35 cellular contexts compared by ENCODE assay signal in genomic region chr2:4353668-4354067, GRCh38.
"Had no signal": no experiment of that assay in that cellular context is flagged by ENCODE, and none has a peak within 500 bp of the region (broad histone marks: within the 10 kb centered on the region; RNA-seq: fewer than 3 reads in every experiment).

No MANE protein-coding gene starts in this region.

- ATAC-seq: activated CD8-positive, alpha-beta T cell treated with anti-CD3 and anti-CD28 coated beads for 36 hours; activated naive CD8-positive, alpha-beta T cell treated with anti-CD3 and anti-CD28 coated beads, Interleukin-2, amount 50 U/mL, for 24 hours; activated T-cell treated with anti-CD3 and anti-CD28 coated beads, Interleukin-2, amount 50 U/mL, for 4 hours; activated T-cell treated with anti-CD3 and anti-CD28 coated beads, Interleukin-2, amount 50 U/mL, for 72 hours; activated T-helper 17 cell treated with anti-CD3 and anti-CD28 coated beads, Interleukin-2, amount 50 U/mL, for 72 hours had no signal

- H3K36me3 Mint-ChIP-seq: activated CD4-positive, alpha-beta memory T cell treated with anti-CD3 and anti-CD28 coated beads for 36 hours; activated naive CD4-positive, alpha-beta T cell treated with anti-CD3 and anti-CD28 coated beads, Interleukin-2, amount 10 ng/mL, durations not matched to agents 7 days and 5 days; activated naive CD4-positive, alpha-beta T cell treated with anti-CD3 and anti-CD28 coated beads, Interleukin-2, amount 50 U/mL, for 24 hours; activated naive CD8-positive, alpha-beta T cell; activated naive CD8-positive, alpha-beta T cell treated with anti-CD3 and anti-CD28 coated beads, Interleukin-2, amount 10 ng/mL, durations not matched to agents 7 days and 5 days; brain had no signal

- H3K4me1 Mint-ChIP-seq: activated B cell treated with CpG ODN at 0.5 μM for 24 hours; activated CD4-positive, alpha-beta T cell treated with anti-CD3 and anti-CD28 coated beads, Interleukin-2, amount 10 ng/mL, durations not matched to agents 24 days and 14 days; activated naive CD4-positive, alpha-beta T cell treated with anti-CD3 and anti-CD28 coated beads, Interleukin-2, amount 10 ng/mL, durations not matched to agents 7 days and 5 days; activated naive CD4-positive, alpha-beta T cell treated with anti-CD3 and anti-CD28 coated beads, Interleukin-2, amount 50 U/mL, for 24 hours; activated naive CD8-positive, alpha-beta T cell treated with anti-CD3 and anti-CD28 coated beads, Interleukin-2, amount 10 ng/mL, durations not matched to agents 7 days and 5 days; activated naive CD8-positive, alpha-beta T cell treated with anti-CD3 and anti-CD28 coated beads, Interleukin-2, amount 50 U/mL, for 24 hours; activated T-helper 17 cell treated with anti-CD3 and anti-CD28 coated beads, Interleukin-2, amount 50 U/mL, for 72 hours had no signal

- H3K9me3 ChIP-seq: ascending aorta, breast epithelium had no signal

- H3K27ac ChIP-seq: ascending aorta, breast epithelium, VCaP had no signal

- H3K4me3 ChIP-seq: ascending aorta, breast epithelium had no signal

- H3K27me3 ChIP-seq: ascending aorta, breast epithelium had no signal

- H3K36me3 ChIP-seq: ascending aorta, breast epithelium had no signal

- H3K4me1 ChIP-seq: ascending aorta, breast epithelium had no signal

- H3K27me3 Mint-ChIP-seq: activated B cell treated with CpG ODN at 0.5 μM for 24 hours; activated CD4-positive, alpha-beta memory T cell treated with anti-CD3 and anti-CD28 coated beads for 36 hours; activated CD4-positive, alpha-beta T cell treated with anti-CD3 and anti-CD28 coated beads, Interleukin-2, amount 10 ng/mL, durations not matched to agents 24 days and 14 days; activated CD8-positive, alpha-beta T cell treated with anti-CD3 and anti-CD28 coated beads for 36 hours; activated naive CD4-positive, alpha-beta T cell treated with anti-CD3 and anti-CD28 coated beads, Interleukin-2, amount 10 ng/mL, durations not matched to agents 7 days and 5 days; activated naive CD4-positive, alpha-beta T cell treated with anti-CD3 and anti-CD28 coated beads, Interleukin-2, amount 50 U/mL, for 24 hours; activated naive CD8-positive, alpha-beta T cell; activated naive CD8-positive, alpha-beta T cell treated with anti-CD3 and anti-CD28 coated beads, Interleukin-2, amount 10 ng/mL, durations not matched to agents 7 days and 5 days; activated naive CD8-positive, alpha-beta T cell treated with anti-CD3 and anti-CD28 coated beads, Interleukin-2, amount 50 U/mL, for 24 hours; activated T-helper 17 cell treated with anti-CD3 and anti-CD28 coated beads, Interleukin-2, amount 50 U/mL, for 72 hours had no signal

- DNase-seq: activated B cell treated with CpG ODN at 0.5 μM for 24 hours; activated CD4-positive, alpha-beta memory T cell treated with anti-CD3 and anti-CD28 coated beads for 36 hours; activated CD4-positive, alpha-beta T cell treated with anti-CD3 and anti-CD28 coated beads for 4 hours; activated CD4-positive, alpha-beta T cell treated with anti-CD3 and anti-CD28 coated beads, Interleukin-2, amount 10 ng/mL, durations not matched to agents 24 days and 14 days; activated CD4-positive, alpha-beta T cell treated with anti-CD3 and anti-CD28 coated beads, Interleukin-2, amount 50 U/mL, for 1 hour; activated CD4-positive, alpha-beta T cell treated with anti-CD3 and anti-CD28 coated beads, Interleukin-2, amount 50 U/mL, for 4 hours; activated CD4-positive, CD25-positive, alpha-beta regulatory T cell treated with anti-CD3 and anti-CD28 coated beads, Interleukin-2, amount 50 U/mL, for 72 hours; activated CD8-positive, alpha-beta memory T cell treated with anti-CD3 and anti-CD28 coated beads, Interleukin-2, amount 50 U/mL, for 4 hours; activated CD8-positive, alpha-beta T cell treated with anti-CD3 and anti-CD28 coated beads for 36 hours; activated gamma-delta T cell; activated naive CD4-positive, alpha-beta T cell treated with anti-CD3 and anti-CD28 coated beads, Interleukin-2, amount 10 ng/mL, durations not matched to agents 7 days and 5 days; activated naive CD4-positive, alpha-beta T cell treated with Interleukin-2 at 50 U/mL for 16 hours; activated naive CD8-positive, alpha-beta T cell treated with anti-CD3 and anti-CD28 coated beads, Interleukin-2, amount 10 ng/mL, durations not matched to agents 7 days and 5 days; activated naive CD8-positive, alpha-beta T cell treated with anti-CD3 and anti-CD28 coated beads, Interleukin-2, amount 50 U/mL, for 24 hours; activated T-cell treated with anti-CD3 and anti-CD28 coated beads for 4 hours; activated T-cell treated with anti-CD3 and anti-CD28 coated beads, Interleukin-2, amount 50 U/mL, for 1 hour; activated T-cell treated with anti-CD3 and anti-CD28 coated beads, Interleukin-2, amount 50 U/mL, for 4 hours; activated T-cell treated with anti-CD3 and anti-CD28 coated beads, Interleukin-2, amount 50 U/mL, for 72 hours; amygdala; anterior cingulate cortex; central memory CD4-positive, alpha-beta T cell; T-helper 1 cell; T-helper 2 cell; T-helper 9 cell had no signal

- FAIRE-seq: TTC549 had no signal

- H3K27ac Mint-ChIP-seq: activated B cell treated with CpG ODN at 0.5 μM for 24 hours; activated CD4-positive, alpha-beta memory T cell treated with anti-CD3 and anti-CD28 coated beads for 36 hours; activated CD4-positive, alpha-beta T cell treated with anti-CD3 and anti-CD28 coated beads, Interleukin-2, amount 10 ng/mL, durations not matched to agents 24 days and 14 days; activated CD8-positive, alpha-beta T cell treated with anti-CD3 and anti-CD28 coated beads for 36 hours; activated naive CD4-positive, alpha-beta T cell treated with anti-CD3 and anti-CD28 coated beads, Interleukin-2, amount 10 ng/mL, durations not matched to agents 7 days and 5 days; activated naive CD4-positive, alpha-beta T cell treated with anti-CD3 and anti-CD28 coated beads, Interleukin-2, amount 50 U/mL, for 24 hours; activated naive CD8-positive, alpha-beta T cell; activated naive CD8-positive, alpha-beta T cell treated with anti-CD3 and anti-CD28 coated beads, Interleukin-2, amount 10 ng/mL, durations not matched to agents 7 days and 5 days; activated naive CD8-positive, alpha-beta T cell treated with anti-CD3 and anti-CD28 coated beads, Interleukin-2, amount 50 U/mL, for 24 hours; activated T-cell treated with anti-CD3 and anti-CD28 coated beads, Interleukin-2, amount 50 U/mL, for 72 hours; activated T-helper 1 cell treated with anti-CD3 and anti-CD28 coated beads, Interleukin-12 subunit alpha, Interleukin-12 subunit beta, Interleukin-2, Interleukin-4 antibody, amounts not matched to agents 30 ng/mL and 10 ng/mL and 1 ng/mL, durations not matched to agents 14 hours and 24 hours and 36 hours; activated T-helper 17 cell treated with anti-CD3 and anti-CD28 coated beads, Interleukin-2, amount 50 U/mL, for 72 hours; brain; T-helper 1 cell treated with Interleukin-12 subunit alpha and Interleukin-12 subunit beta and Interleukin-4 antibody, amounts not matched to agents 30 μg/mL and 1 μg/mL, for 36 hours; T-helper 2 cell treated with Interferon-gamma antibody and Interleukin-4, amounts not matched to agents 5 μg/mL and 100 μg/mL, for 36 hours had no signal

- H3K9me3 Mint-ChIP-seq: activated B cell treated with CpG ODN at 0.5 μM for 24 hours; activated CD4-positive, alpha-beta T cell treated with anti-CD3 and anti-CD28 coated beads, Interleukin-2, amount 10 ng/mL, durations not matched to agents 24 days and 14 days had no signal

- H3K4me3 Mint-ChIP-seq: activated B cell treated with CpG ODN at 0.5 μM for 24 hours; activated CD4-positive, alpha-beta memory T cell treated with anti-CD3 and anti-CD28 coated beads for 36 hours; activated CD4-positive, alpha-beta T cell treated with anti-CD3 and anti-CD28 coated beads, Interleukin-2, amount 10 ng/mL, durations not matched to agents 24 days and 14 days; activated CD8-positive, alpha-beta T cell treated with anti-CD3 and anti-CD28 coated beads for 36 hours; activated naive CD4-positive, alpha-beta T cell treated with anti-CD3 and anti-CD28 coated beads, Interleukin-2, amount 10 ng/mL, durations not matched to agents 7 days and 5 days; activated naive CD4-positive, alpha-beta T cell treated with anti-CD3 and anti-CD28 coated beads, Interleukin-2, amount 50 U/mL, for 24 hours; activated naive CD8-positive, alpha-beta T cell; activated naive CD8-positive, alpha-beta T cell treated with anti-CD3 and anti-CD28 coated beads, Interleukin-2, amount 10 ng/mL, durations not matched to agents 7 days and 5 days; activated naive CD8-positive, alpha-beta T cell treated with anti-CD3 and anti-CD28 coated beads, Interleukin-2, amount 50 U/mL, for 24 hours; activated T-cell treated with anti-CD3 and anti-CD28 coated beads, Interleukin-2, amount 50 U/mL, for 4 hours; activated T-cell treated with anti-CD3 and anti-CD28 coated beads, Interleukin-2, amount 50 U/mL, for 72 hours; activated T-helper 1 cell treated with anti-CD3 and anti-CD28 coated beads, Interleukin-12 subunit alpha, Interleukin-12 subunit beta, Interleukin-2, Interleukin-4 antibody, amounts not matched to agents 30 ng/mL and 10 ng/mL and 1 ng/mL, durations not matched to agents 14 hours and 24 hours and 36 hours; activated T-helper 17 cell treated with anti-CD3 and anti-CD28 coated beads, Interleukin-2, amount 50 U/mL, for 72 hours; brain; T-helper 1 cell treated with Interleukin-12 subunit alpha and Interleukin-12 subunit beta and Interleukin-4 antibody, amounts not matched to agents 30 μg/mL and 1 μg/mL, for 36 hours; T-helper 2 cell treated with Interferon-gamma antibody and Interleukin-4, amounts not matched to agents 5 μg/mL and 100 μg/mL, for 36 hours had no signal
